ENCODE assay signal across 22 cellular contexts in genomic region chr6:3904518-3904917, GRCh38. TPM values are rescaled to one million over a fixed set of nuclear protein-coding genes. Genes with fewer than 3 reads are reported as not detected.
A peak's percentile ranks its signal among the peaks of the same experiment; 100 is the strongest.
DNase-seq lines count a peak whose midpoint lies in the region; ATAC-seq lines count a peak whose summit lies in the region.
"Had no signal": no experiment of that assay in that cellular context is flagged by ENCODE, and none has a peak within 500 bp of the region (broad histone marks: within the 10 kb centered on the region; RNA-seq: fewer than 3 reads in every experiment).

No MANE protein-coding gene starts in this region.

- DNase-seq in SK-MEL-5 (ENCODE audit: low read depth, low spot score): peak; percentile 37
- peak; percentile 44 for DNase-seq in midbrain (lab: John Stamatoyannopoulos, UW)
- peak; percentile 50 for DNase-seq in superior temporal gyrus (ENCODE audit: extremely low spot score)
- DNase-seq: CD4-positive, alpha-beta T cell; COR-L47; DMS79; HCEC 1CT; KG1; NCI-H1105; NCI-H146; NCI-H2029; NCI-H345; NCI-H524; NCI-H82; Peyer's patch; SJCRH30 had no signal

- in situ Hi-C loops in SK-MEL-5 (cut with HindIII; ENCODE audit: low pct_unique_long_range_greater_than_20kb, low sequenced_read_pairs): no loop called here

- H3K27ac ChIP-seq in cingulate gyrus (ENCODE audit: low read depth, low read length): peak overlapping the region; percentile 70
- H3K27ac ChIP-seq: BLaER1, Peyer's patch, SJCRH30 had no signal

- no peak for ATAC-seq in HG02623 (IDR thresholded peaks at IDR 0.05; ENCODE audit: unreplicated experiment)
- ATAC-seq in GM21825 (IDR thresholded peaks at IDR 0.05; ENCODE audit: unreplicated experiment): no peak
- no peak for ATAC-seq in GM18873 (IDR thresholded peaks at IDR 0.05; ENCODE audit: low FRiP score, unreplicated experiment)

RNA-seq across cellular contexts. Expression of gene FAM50B, which starts 55.3 kb away (rescaled TPM):
- total RNA-seq in SK-MEL-5 (2014; rRNA removed; shearing (Covaris generic)): 14.4 and 16.7 TPM in 2 replicates
- 31.1 and 34.6 TPM in 2 replicates for polyA plus RNA-seq in SK-MEL-5 (2015; cell fraction: cytosol; rRNA removed)
- 3.4 and 7.0 TPM in 2 replicates for polyA plus RNA-seq in SK-MEL-5 (2015; cell fraction: nucleus; rRNA removed)
- total RNA-seq: OCI-LY7 had no signal
